Comparison of ENCODE assay signal across 9 cellular contexts in the genomic region with DNA sequence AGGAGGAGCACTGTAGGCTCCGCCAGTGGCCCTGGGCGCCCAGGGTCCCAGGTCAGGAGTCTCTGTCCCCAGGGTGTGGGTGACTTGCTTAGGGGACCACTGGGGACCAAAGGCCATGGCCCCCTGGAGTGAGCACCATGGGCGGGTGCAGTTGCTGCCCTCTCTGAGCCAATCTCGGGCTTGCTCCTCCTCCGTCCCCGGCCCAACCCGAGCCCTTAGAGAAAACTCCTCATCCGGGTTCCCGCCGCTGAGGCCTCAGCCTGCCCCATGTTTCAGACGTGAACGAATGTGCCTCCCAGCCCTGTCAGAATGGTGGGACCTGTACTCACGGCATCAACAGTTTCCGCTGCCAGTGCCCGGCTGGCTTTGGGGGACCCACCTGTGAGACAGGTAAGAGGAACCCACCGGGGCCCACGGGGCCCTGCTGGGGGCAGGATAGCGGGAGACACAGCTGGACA. TPM values are rescaled to one million over a fixed set of nuclear protein-coding genes. Genes with fewer than 3 reads are reported as not detected.
DNase-seq lines count a peak whose midpoint lies in the region; ATAC-seq and TF ChIP-seq lines count a peak whose summit lies in the region.
"Had no signal": no experiment of that assay in that cellular context is flagged by ENCODE, and none has a peak within 500 bp of the region (broad histone marks: within the 10 kb centered on the region; RNA-seq: fewer than 3 reads in every experiment).

No MANE protein-coding gene starts in this region.

- H3K27me3 Mint-ChIP-seq in H9 (ENCODE audit: low read depth), result peaks cover 62% of the 10 kb centered on the region
- no peaks in the 10 kb centered on the region for H3K27me3 Mint-ChIP-seq in activated CD8-positive, alpha-beta T cell treated with anti-CD3 and anti-CD28 coated beads, Interleukin-2, amount 10 ng/mL, durations not matched to agents 7 days and 5 days (ENCODE audit: low read depth)
- no peaks in the 10 kb centered on the region for H3K27me3 Mint-ChIP-seq in naive B cell

- no CpG with 5 or more reads among the region's 18 CpGs for WGBS in H9 (ENCODE audit: extremely low coverage, insufficient read length, low lambda C conversion rate)

- H3K4ac ChIP-seq in H9 (ENCODE audit: low read depth, low read length), result no peak overlapping the region

- TF ChIP-seq POLR2A in erythroblast (IDR thresholded peaks at IDR 0.05; ENCODE audit: low read length), result no peak

- no peaks in the 10 kb centered on the region for H3K4me1 ChIP-seq in H9 (ENCODE audit: insufficient read depth, low read length)

- H3K4me3 Mint-ChIP-seq in H9 (peak overlapping the region in 1 of 2 experiments; percentile 66; a peak in 3 of 5 replicates), naive B cell (peak overlapping the region; percentile 56 to 91 (median 86))
- peak overlapping the region; percentile 73 for H3K4me3 Mint-ChIP-seq in activated CD8-positive, alpha-beta T cell treated with anti-CD3 and anti-CD28 coated beads, Interleukin-2, amount 10 ng/mL, durations not matched to agents 7 days and 5 days

- H4K8ac ChIP-seq in H9 (replicated peaks; ENCODE audit: insufficient read length, low read depth, low read length), result no peak overlapping the region

- H3K27ac ChIP-seq in H9 (ENCODE audit: insufficient read length, low read depth, low read length), result no peak overlapping the region

- H3K36me3 Mint-ChIP-seq in H9 (ENCODE audit: insufficient read depth in 1 of 3, low read depth in 3 of 3), result no peaks in the 10 kb centered on the region; a peak in 1 of 7 replicates
- no peaks in the 10 kb centered on the region for H3K36me3 Mint-ChIP-seq in activated CD8-positive, alpha-beta T cell treated with anti-CD3 and anti-CD28 coated beads, Interleukin-2, amount 10 ng/mL, durations not matched to agents 7 days and 5 days (ENCODE audit: low read depth)
- H3K36me3 Mint-ChIP-seq in naive B cell, result no peaks in the 10 kb centered on the region

- peaks cover 2% of the 10 kb centered on the region; the same call in 1 of the 2 replicates for H3K27me3 ChIP-seq in H9 (ENCODE audit: insufficient read depth, low read length)

- CTCF ChIA-PET in activated CD8-positive, alpha-beta T cell treated with anti-CD3 and anti-CD28 coated beads, Interleukin-2, amount 10 ng/mL, durations not matched to agents 7 days and 5 days (lab: Charles Lee), result no interaction called here

- no peak overlapping the region for H3K56ac ChIP-seq in H9 (ENCODE audit: insufficient read length, low read depth, low read length)

- H3K18ac ChIP-seq in H9 (ENCODE audit: insufficient read length, low read depth, low read length), result no peak overlapping the region

- no peak overlapping the region for H3K27ac Mint-ChIP-seq in H9
- H3K27ac Mint-ChIP-seq in activated CD8-positive, alpha-beta T cell treated with anti-CD3 and anti-CD28 coated beads, Interleukin-2, amount 10 ng/mL, durations not matched to agents 7 days and 5 days, result peak overlapping the region; percentile 69
- H3K27ac Mint-ChIP-seq in naive B cell, result peak overlapping the region; percentile 74 to 97 (median 94)

- H2AK5ac ChIP-seq in H9 (ENCODE audit: insufficient read length, low read length), result no peak overlapping the region

- H4K20me1 ChIP-seq in H9 (ENCODE audit: control insufficient read depth, insufficient read depth, insufficient read length), result no peaks in the 10 kb centered on the region

- H3K79me1 ChIP-seq in H9 (ENCODE audit: insufficient read depth, low read depth, low read length, poor library complexity, severe bottlenecking), result no peaks in the 10 kb centered on the region

- no peak overlapping the region for H4K5ac ChIP-seq in H9 (ENCODE audit: insufficient read length, low read depth, low read length)

- no peak overlapping the region for H3K23ac ChIP-seq in H9 (ENCODE audit: insufficient read length, low read depth, low read length)

- no peak overlapping the region for H2BK12ac ChIP-seq in H9 (ENCODE audit: insufficient read length, low read depth, low read length)

- H4K91ac ChIP-seq in H9 (ENCODE audit: insufficient read length, low read depth, low read length), result no peak overlapping the region

- ATAC-seq in GM18498 (IDR thresholded peaks at IDR 0.05; ENCODE audit: unreplicated experiment) (peak; percentile 27), naive B cell (ENCODE audit: low read depth in 2 of 2) (peak in 1 of 2 donors; percentile 1), GM18511 (IDR thresholded peaks at IDR 0.05; ENCODE audit: unreplicated experiment) (no peak)
- peak; percentile 42 for ATAC-seq in activated CD8-positive, alpha-beta T cell treated with anti-CD3 and anti-CD28 coated beads, Interleukin-2, amount 10 ng/mL, durations not matched to agents 7 days and 5 days

- H2BK15ac ChIP-seq in H9 (ENCODE audit: low read depth, low read length), result no peak overlapping the region

- no peak overlapping the region for H2BK120ac ChIP-seq in H9 (ENCODE audit: low read depth, low read length, poor library complexity, severe bottlenecking)

- H3K4me2 ChIP-seq in H9 (ENCODE audit: insufficient read depth, insufficient read length, low read length), result peak overlapping the region; percentile 38

- POLR2A ChIA-PET in activated CD8-positive, alpha-beta T cell treated with anti-CD3 and anti-CD28 coated beads, Interleukin-2, amount 10 ng/mL, durations not matched to agents 7 days and 5 days (lab: Charles Lee), result no interaction called here

- H3K14ac ChIP-seq in H9 (ENCODE audit: insufficient read depth, low read length), result no peak overlapping the region

- no peaks in the 10 kb centered on the region for H3K9me3 ChIP-seq in H9 (ENCODE audit: control insufficient read depth, low read depth, low read length)

- H3K23me2 ChIP-seq in H9 (ENCODE audit: insufficient read length, low read depth, low read length, poor library complexity, severe bottlenecking), result peaks cover 8% of the 10 kb centered on the region

- DNase-seq in H9 (no peak), naive B cell (no peak), erythroblast (lab: John Stamatoyannopoulos, UW) (no peak), retina (no peak), activated gamma-delta T cell treated with Interleukin-2 at 50 U/mL for 16 hours (no peak)
- peak; percentile 46 for DNase-seq in activated CD8-positive, alpha-beta T cell treated with anti-CD3 and anti-CD28 coated beads, Interleukin-2, amount 10 ng/mL, durations not matched to agents 7 days and 5 days
- DNase-seq: NCI-H2171 treated with DMSO at 0.1 percent for 48 hours had no signal

- H3K4me1 Mint-ChIP-seq in H9 (peaks cover 0 to 6% of the 10 kb centered on the region in 2 experiments; a peak in 2 of 4 replicates), naive B cell (peaks cover 15 to 47% (median 24%) of the 10 kb centered on the region in 3 donors)
- H3K4me1 Mint-ChIP-seq in activated CD8-positive, alpha-beta T cell treated with anti-CD3 and anti-CD28 coated beads, Interleukin-2, amount 10 ng/mL, durations not matched to agents 7 days and 5 days (ENCODE audit: low read depth), result peaks cover 13% of the 10 kb centered on the region

- no peak overlapping the region for H2BK20ac ChIP-seq in H9 (ENCODE audit: low read depth, low read length, poor library complexity, severe bottlenecking)

- H3T11ph ChIP-seq in H9 (ENCODE audit: low read length), result no peak overlapping the region

- no peak for TF ChIP-seq CTCF in H9 (conservative IDR thresholded peaks at IDR 0.05)

- H2BK5ac ChIP-seq in H9 (ENCODE audit: insufficient read length, low read length), result no peak overlapping the region

- no peak overlapping the region for H3K9ac ChIP-seq in H9 (ENCODE audit: extremely low read depth, insufficient read length, low read length)

- H3K79me2 ChIP-seq in H9 (ENCODE audit: insufficient read depth, low read length), result no peaks in the 10 kb centered on the region

- H2AFZ ChIP-seq in H9 (ENCODE audit: low read length), result no peak overlapping the region

- H3K9me3 Mint-ChIP-seq in H9 (no peaks in the 10 kb centered on the region; a peak in 1 of 5 replicates), naive B cell (no peaks in the 10 kb centered on the region)
- H3K9me3 Mint-ChIP-seq in activated CD8-positive, alpha-beta T cell treated with anti-CD3 and anti-CD28 coated beads, Interleukin-2, amount 10 ng/mL, durations not matched to agents 7 days and 5 days (ENCODE audit: insufficient read depth), result no peaks in the 10 kb centered on the region

RNA-seq across cellular contexts. Expression of a gene that starts 38.6 kb away (rescaled TPM):
- 1.8 and 2.5 TPM in 2 replicates for total RNA-seq in H9 (2021)
- total RNA-seq in activated CD8-positive, alpha-beta T cell treated with anti-CD3 and anti-CD28 coated beads, Interleukin-2, amount 10 ng/mL, durations not matched to agents 7 days and 5 days, result 1 to 10 TPM; 3.4 to 3.5 TPM
- 1 to 10 TPM in 5 of 6 donors, under 1 TPM in 1; 0.75 to 3.2 (median 1.3) TPM for polyA plus RNA-seq in naive B cell (ENCODE audit: low read depth in 6 of 6)

Comparison
In these comparisons a context has a peak if more than half of its experiments do, and no peak if none do; other contexts are left out.
1. H3K27ac Mint-ChIP-seq: peak in activated CD8-positive, alpha-beta T cell treated with anti-CD3 and anti-CD28 coated beads, Interleukin-2, amount 10 ng/mL, durations not matched to agents 7 days and 5 days (single experiment) and naive B cell (6 of 6); none in H9 (0 of 3).